Comparison of ENCODE assay signal across 27 cellular contexts in the genomic region with DNA sequence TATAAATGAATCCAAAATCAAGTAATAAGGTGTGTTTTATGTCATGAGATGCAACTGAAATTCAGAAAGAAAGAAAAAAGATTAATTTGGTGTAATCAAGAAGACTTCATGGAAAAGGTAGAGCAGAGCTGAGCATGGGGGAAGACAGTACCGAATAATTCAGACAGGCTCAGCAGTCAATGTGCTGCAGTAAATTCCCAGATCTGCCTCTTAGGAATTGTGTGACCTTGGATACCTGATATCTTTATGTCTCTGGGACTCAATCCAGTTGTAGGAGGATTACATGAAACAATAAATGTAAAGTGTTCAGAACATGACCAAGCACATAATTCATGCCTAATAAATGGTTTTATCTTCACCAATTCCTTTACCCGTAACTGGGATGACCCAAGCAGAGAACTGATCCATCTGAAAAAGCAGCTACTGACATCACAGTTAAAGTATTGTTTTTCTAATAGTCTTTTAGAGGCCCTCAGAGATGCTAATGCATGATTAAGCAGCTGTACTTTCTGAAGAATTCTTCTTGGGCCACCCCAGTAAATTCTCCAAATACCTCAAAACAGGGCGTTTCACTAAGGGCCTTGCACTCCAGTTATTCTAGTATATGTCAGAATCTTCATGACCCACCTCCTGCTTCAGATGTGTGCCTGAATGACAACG. TPM values are rescaled to one million over a fixed set of nuclear protein-coding genes. Genes with fewer than 3 reads are reported as not detected.
DNase-seq lines count a peak whose midpoint lies in the region; ATAC-seq and TF ChIP-seq lines count a peak whose summit lies in the region.
"Had no signal": no experiment of that assay in that cellular context is flagged by ENCODE, and none has a peak within 500 bp of the region (broad histone marks: within the 10 kb centered on the region; RNA-seq: fewer than 3 reads in every experiment).

No MANE protein-coding gene starts in this region.

- H3K9me3 Mint-ChIP-seq in GM23338 (peaks cover 4% of the 10 kb centered on the region; the same call in 1 of the 3 replicates), neural progenitor cell (no peaks in the 10 kb centered on the region)
- no peaks in the 10 kb centered on the region for H3K9me3 Mint-ChIP-seq in activated CD8-positive, alpha-beta T cell treated with anti-CD3 and anti-CD28 coated beads, Interleukin-2, amount 10 ng/mL, durations not matched to agents 7 days and 5 days (ENCODE audit: insufficient read depth)
- H3K9me3 Mint-ChIP-seq: natural killer cell treated with Interleukin-12 subunit alpha and Interleukin-12 subunit beta and Interleukin-15 and Interleukin-18, amount 100 ng/mL, for 72 hours had no signal

- CTCF ChIA-PET in activated CD8-positive, alpha-beta T cell treated with anti-CD3 and anti-CD28 coated beads, Interleukin-2, amount 10 ng/mL, durations not matched to agents 7 days and 5 days (lab: Charles Lee), result no interaction called here

- H3K9me2 ChIP-seq in GM23338 (ENCODE audit: insufficient read depth), result peaks cover 20% of the 10 kb centered on the region; the same call in 1 of the 2 replicates

- peak overlapping the region; percentile 87 for H3K27ac ChIP-seq in GM23338 (ENCODE audit: low read depth)
- H3K27ac ChIP-seq in iPS-20b (ENCODE audit: low read length), result no peak overlapping the region
- no peak overlapping the region for H3K27ac ChIP-seq in neural progenitor cell
- no peak overlapping the region for H3K27ac ChIP-seq in right cardiac atrium (ENCODE audit: low read length)
- H3K27ac ChIP-seq: esophagus muscularis mucosa, suprapubic skin had no signal

- ATAC-seq in GM23338 (peak; percentile 91), right cardiac atrium (no peak)
- no peak for ATAC-seq in activated CD8-positive, alpha-beta T cell treated with anti-CD3 and anti-CD28 coated beads, Interleukin-2, amount 10 ng/mL, durations not matched to agents 7 days and 5 days
- ATAC-seq: natural killer cell treated with Interleukin-12 subunit alpha and Interleukin-12 subunit beta and Interleukin-15 and Interleukin-18, amount 100 ng/mL, for 72 hours had no signal

- H3K36me3 ChIP-seq in GM23338 (ENCODE audit: insufficient read depth) (no peaks in the 10 kb centered on the region), NT2/D1 (ENCODE audit: insufficient read depth, insufficient read length, low read length) (no peaks in the 10 kb centered on the region), iPS-20b (ENCODE audit: insufficient read depth, low read depth, low read length) (no peaks in the 10 kb centered on the region), neural progenitor cell (no peaks in the 10 kb centered on the region)
- H3K36me3 ChIP-seq: esophagus muscularis mucosa, suprapubic skin had no signal

- no peak for TF ChIP-seq CTCF in GM23338 (conservative IDR thresholded peaks at IDR 0.05; ENCODE audit: low read depth in 2 of 2)
- TF ChIP-seq CTCF in neural progenitor cell (IDR thresholded peaks at IDR 0.05), result no peak

- H3K4me3 Mint-ChIP-seq in GM23338 (no peak overlapping the region; the same call in 2 of the 3 replicates), neural progenitor cell (no peak overlapping the region)
- no peak overlapping the region for H3K4me3 Mint-ChIP-seq in activated CD8-positive, alpha-beta T cell treated with anti-CD3 and anti-CD28 coated beads, Interleukin-2, amount 10 ng/mL, durations not matched to agents 7 days and 5 days
- H3K4me3 Mint-ChIP-seq: CD4-positive, CD25-positive, alpha-beta regulatory T cell; immature natural killer cell; natural killer cell treated with Interleukin-12 subunit alpha and Interleukin-12 subunit beta and Interleukin-15 and Interleukin-18, amount 100 ng/mL, for 72 hours had no signal

- H3K4me2 ChIP-seq in GM23338, result no peak overlapping the region
- no peak overlapping the region for H3K4me2 ChIP-seq in neural progenitor cell
- H3K4me2 ChIP-seq: smooth muscle cell had no signal

- H3K4me1 Mint-ChIP-seq in GM23338, result peaks cover 44% of the 10 kb centered on the region
- H3K4me1 Mint-ChIP-seq in neural progenitor cell, result peaks cover 6% of the 10 kb centered on the region
- peaks cover 14% of the 10 kb centered on the region for H3K4me1 Mint-ChIP-seq in activated CD8-positive, alpha-beta T cell treated with anti-CD3 and anti-CD28 coated beads, Interleukin-2, amount 10 ng/mL, durations not matched to agents 7 days and 5 days (ENCODE audit: low read depth)

- H3K4me1 ChIP-seq in GM23338 (ENCODE audit: insufficient read depth), result peaks cover 13% of the 10 kb centered on the region
- no peaks in the 10 kb centered on the region for H3K4me1 ChIP-seq in NT2/D1 (ENCODE audit: insufficient read depth, insufficient read length)
- peaks cover 33% of the 10 kb centered on the region for H3K4me1 ChIP-seq in iPS-20b (ENCODE audit: insufficient read depth, low read length)
- peaks cover 3% of the 10 kb centered on the region for H3K4me1 ChIP-seq in neural progenitor cell
- no peaks in the 10 kb centered on the region for H3K4me1 ChIP-seq in right cardiac atrium (ENCODE audit: control insufficient read depth, insufficient read depth, low read length)
- H3K4me1 ChIP-seq: esophagus muscularis mucosa, suprapubic skin had no signal

- H3K27ac Mint-ChIP-seq in GM23338 (peak overlapping the region; percentile 94), neural progenitor cell (no peak overlapping the region)
- no peak overlapping the region for H3K27ac Mint-ChIP-seq in activated CD8-positive, alpha-beta T cell treated with anti-CD3 and anti-CD28 coated beads, Interleukin-2, amount 10 ng/mL, durations not matched to agents 7 days and 5 days
- H3K27ac Mint-ChIP-seq: CD4-positive, CD25-positive, alpha-beta regulatory T cell; immature natural killer cell; natural killer cell treated with Interleukin-12 subunit alpha and Interleukin-12 subunit beta and Interleukin-15 and Interleukin-18, amount 100 ng/mL, for 72 hours; progenitor cell of endocrine pancreas had no signal

- DNase-seq in GM23338 (ENCODE audit: low spot score) (peak; percentile 83), NT2/D1 (ENCODE audit: low read depth, low spot score) (peak; percentile 66), neural progenitor cell (ENCODE audit: low spot score) (peak; percentile 3), GOT3 (lab: John Stamatoyannopoulos, UW) (no peak), right cardiac atrium (no peak), occipital lobe (lab: John Stamatoyannopoulos, UW) (no peak)
- no peak for DNase-seq in activated CD8-positive, alpha-beta T cell treated with anti-CD3 and anti-CD28 coated beads, Interleukin-2, amount 10 ng/mL, durations not matched to agents 7 days and 5 days
- DNase-seq: activated gamma-delta T cell; amniotic stem cell; CD4-positive, CD25-positive, alpha-beta regulatory T cell; central memory CD4-positive, alpha-beta T cell; effector CD4-positive, alpha-beta T cell; immature natural killer cell; NCI-H1417 treated with DMSO at 0.1 percent for 48 hours; NCI-H526 treated with DMSO at 0.1 percent for 48 hours; OCI-M1; SHP77 treated with DMSO at 0.1 percent for 48 hours had no signal

- no peaks in the 10 kb centered on the region for H4K20me1 ChIP-seq in GM23338 (replicated peaks; ENCODE audit: insufficient read depth)
- H4K20me1 ChIP-seq in neural progenitor cell (ENCODE audit: low read depth), result no peaks in the 10 kb centered on the region

- H3K4me3 ChIP-seq in GM23338, result no peak overlapping the region
- no peak overlapping the region for H3K4me3 ChIP-seq in NT2/D1 (ENCODE audit: insufficient read length, low read depth)
- peak overlapping the region; percentile 20; the same call in 1 of the 2 replicates for H3K4me3 ChIP-seq in iPS-20b (ENCODE audit: low read length)
- no peak overlapping the region for H3K4me3 ChIP-seq in neural progenitor cell
- no peak overlapping the region for H3K4me3 ChIP-seq in right cardiac atrium (ENCODE audit: low read length)
- H3K4me3 ChIP-seq: esophagus muscularis mucosa, smooth muscle cell, suprapubic skin had no signal

- no peak overlapping the region for H3K9ac ChIP-seq in NT2/D1 (ENCODE audit: insufficient read length, low read depth)
- no peak overlapping the region for H3K9ac ChIP-seq in iPS-20b (ENCODE audit: low read depth, low read length)
- H3K9ac ChIP-seq in neural progenitor cell, result no peak overlapping the region

- H3K36me3 Mint-ChIP-seq in GM23338 (ENCODE audit: low read depth) (peaks cover 18% of the 10 kb centered on the region), neural progenitor cell (no peaks in the 10 kb centered on the region)
- no peaks in the 10 kb centered on the region for H3K36me3 Mint-ChIP-seq in activated CD8-positive, alpha-beta T cell treated with anti-CD3 and anti-CD28 coated beads, Interleukin-2, amount 10 ng/mL, durations not matched to agents 7 days and 5 days (ENCODE audit: low read depth)
- H3K36me3 Mint-ChIP-seq: CD4-positive, CD25-positive, alpha-beta regulatory T cell; immature natural killer cell had no signal

- H3K9me3 ChIP-seq in NT2/D1 (ENCODE audit: insufficient read depth, low read length), result peaks cover 37% of the 10 kb centered on the region
- no peaks in the 10 kb centered on the region for H3K9me3 ChIP-seq in iPS-20b (ENCODE audit: insufficient read depth, low read depth, low read length)
- no peaks in the 10 kb centered on the region for H3K9me3 ChIP-seq in neural progenitor cell (ENCODE audit: low read depth)
- no peaks in the 10 kb centered on the region for H3K9me3 ChIP-seq in right cardiac atrium (ENCODE audit: control insufficient read depth, low read length)
- H3K9me3 ChIP-seq: esophagus muscularis mucosa, suprapubic skin had no signal

- H3K27me3 ChIP-seq in GM23338 (ENCODE audit: insufficient read depth) (no peaks in the 10 kb centered on the region), NT2/D1 (ENCODE audit: insufficient read depth, insufficient read length) (no peaks in the 10 kb centered on the region), iPS-20b (ENCODE audit: insufficient read depth, low read length) (no peaks in the 10 kb centered on the region), neural progenitor cell (no peaks in the 10 kb centered on the region), right cardiac atrium (ENCODE audit: control insufficient read depth, insufficient read depth) (no peaks in the 10 kb centered on the region)
- H3K27me3 ChIP-seq: esophagus muscularis mucosa, suprapubic skin had no signal

- POLR2A ChIA-PET in activated CD8-positive, alpha-beta T cell treated with anti-CD3 and anti-CD28 coated beads, Interleukin-2, amount 10 ng/mL, durations not matched to agents 7 days and 5 days (lab: Charles Lee), result no interaction called here

- H3K27me3 Mint-ChIP-seq in GM23338 (ENCODE audit: insufficient read depth, low read depth, poor library complexity) (peaks cover 3% of the 10 kb centered on the region), neural progenitor cell (ENCODE audit: insufficient read depth, low read depth) (no peaks in the 10 kb centered on the region)
- H3K27me3 Mint-ChIP-seq in activated CD8-positive, alpha-beta T cell treated with anti-CD3 and anti-CD28 coated beads, Interleukin-2, amount 10 ng/mL, durations not matched to agents 7 days and 5 days (ENCODE audit: low read depth), result peaks cover 59% of the 10 kb centered on the region

- intact Hi-C loops in right cardiac atrium (cut with DNase I), result no loop called here

- WGBS in right cardiac atrium, result 63% methylated on average over 4 of the region's 4 CpGs

- H3K79me2 ChIP-seq in GM23338 (replicated peaks; ENCODE audit: insufficient read depth) (no peaks in the 10 kb centered on the region), neural progenitor cell (ENCODE audit: low read depth) (no peaks in the 10 kb centered on the region)

- H3F3A ChIP-seq in GM23338 (replicated peaks; ENCODE audit: low read depth) (no peaks in the 10 kb centered on the region), neural progenitor cell (ENCODE audit: low read depth) (no peaks in the 10 kb centered on the region)

- H2AFZ ChIP-seq in GM23338 (no peak overlapping the region), neural progenitor cell (replicated peaks) (no peak overlapping the region)

RNA-seq across cellular contexts. Expression of a gene that starts 7.8 kb away (rescaled TPM):
- total RNA-seq in GM23338 (2014; rRNA removed; shearing (Covaris generic)), result 0.21 TPM in 1 of 2 replicates, not detected in the other
- polyA plus RNA-seq in GM23338 (2016; fragmentation: Nextera tagmentation; extraction: Ambion mirVana), result 0.30 and 0.34 TPM in 2 replicates
- not detected in 2 replicates for total RNA-seq in neural progenitor cell (ENCODE audit: low replicate concordance)
- total RNA-seq in activated CD8-positive, alpha-beta T cell treated with anti-CD3 and anti-CD28 coated beads, Interleukin-2, amount 10 ng/mL, durations not matched to agents 7 days and 5 days, result not detected
- not detected for total RNA-seq in right cardiac atrium
- not detected for polyA plus RNA-seq in right cardiac atrium
- not detected for total RNA-seq in occipital lobe
- total RNA-seq: CD4-positive, CD25-positive, alpha-beta regulatory T cell; lung microvascular endothelial cell; MCF 10A; natural killer cell treated with Interleukin-12 subunit alpha and Interleukin-12 subunit beta and Interleukin-15 and Interleukin-18, amount 100 ng/mL, for 72 hours; progenitor cell of endocrine pancreas; smooth muscle cell; suprapubic skin; T-helper 1 cell treated with Interleukin-12 subunit alpha and Interleukin-12 subunit beta and Interleukin-4 antibody, amounts not matched to agents 30 ng/mL and 1 ng/mL, for 36 hours had no signal
- polyA plus RNA-seq: AG04450; CD4-positive, CD25-positive, alpha-beta regulatory T cell; immature natural killer cell; smooth muscle cell had no signal

RNA-seq across cellular contexts. Expression of a gene that starts 14.8 kb away (rescaled TPM):
- not detected in 2 replicates for total RNA-seq in GM23338 (2014; rRNA removed; shearing (Covaris generic))
- polyA plus RNA-seq in GM23338 (2016; fragmentation: Nextera tagmentation; extraction: Ambion mirVana), result not detected in 2 replicates
- total RNA-seq in neural progenitor cell (ENCODE audit: low replicate concordance), result not detected in 2 replicates
- not detected for total RNA-seq in activated CD8-positive, alpha-beta T cell treated with anti-CD3 and anti-CD28 coated beads, Interleukin-2, amount 10 ng/mL, durations not matched to agents 7 days and 5 days
- total RNA-seq in right cardiac atrium, result not detected
- polyA plus RNA-seq in right cardiac atrium, result not detected
- total RNA-seq in occipital lobe, result not detected
- total RNA-seq: CD4-positive, CD25-positive, alpha-beta regulatory T cell; esophagus muscularis mucosa; lung microvascular endothelial cell; MCF 10A; natural killer cell treated with Interleukin-12 subunit alpha and Interleukin-12 subunit beta and Interleukin-15 and Interleukin-18, amount 100 ng/mL, for 72 hours; progenitor cell of endocrine pancreas; smooth muscle cell; suprapubic skin; T-helper 1 cell treated with Interleukin-12 subunit alpha and Interleukin-12 subunit beta and Interleukin-4 antibody, amounts not matched to agents 30 ng/mL and 1 ng/mL, for 36 hours had no signal
- polyA plus RNA-seq: AG04450; CD4-positive, CD25-positive, alpha-beta regulatory T cell; immature natural killer cell; smooth muscle cell had no signal

RNA-seq across cellular contexts. Expression of a gene that starts 44.8 kb away (rescaled TPM):
- not detected in 2 replicates for total RNA-seq in GM23338 (2014; rRNA removed; shearing (Covaris generic))
- 0.23 and 0.80 TPM in 2 replicates for polyA plus RNA-seq in GM23338 (2016; fragmentation: Nextera tagmentation; extraction: Ambion mirVana)
- not detected in 2 replicates for total RNA-seq in neural progenitor cell (ENCODE audit: low replicate concordance)
- 1 to 10 TPM in 1 of 2 experiments, under 1 TPM in 1; 0.70 to 1.4 TPM for total RNA-seq in activated CD8-positive, alpha-beta T cell treated with anti-CD3 and anti-CD28 coated beads, Interleukin-2, amount 10 ng/mL, durations not matched to agents 7 days and 5 days
- under 1 TPM in 1 of 4 donors, not detected in 3; 0.38 TPM for total RNA-seq in right cardiac atrium
- 0.05 TPM for polyA plus RNA-seq in right cardiac atrium
- total RNA-seq in occipital lobe, result not detected
- total RNA-seq: lung microvascular endothelial cell; MCF 10A; progenitor cell of endocrine pancreas; smooth muscle cell; T-helper 1 cell treated with Interleukin-12 subunit alpha and Interleukin-12 subunit beta and Interleukin-4 antibody, amounts not matched to agents 30 ng/mL and 1 ng/mL, for 36 hours had no signal
- polyA plus RNA-seq: AG04450, smooth muscle cell had no signal

Comparison
In these comparisons a context has a peak if more than half of its experiments do, and no peak if none do; other contexts are left out.
1. DNase-seq: peak in GM23338 (single experiment), NT2/D1 (single experiment) and neural progenitor cell (single experiment); none in activated CD8-positive, alpha-beta T cell treated with anti-CD3 and anti-CD28 coated beads, Interleukin-2, amount 10 ng/mL, durations not matched to agents 7 days and 5 days (single experiment), GOT3 (single experiment), right cardiac atrium (0 of 3) and occipital lobe (single experiment).